1 cellular context compared by ENCODE assay signal in the genomic region with DNA sequence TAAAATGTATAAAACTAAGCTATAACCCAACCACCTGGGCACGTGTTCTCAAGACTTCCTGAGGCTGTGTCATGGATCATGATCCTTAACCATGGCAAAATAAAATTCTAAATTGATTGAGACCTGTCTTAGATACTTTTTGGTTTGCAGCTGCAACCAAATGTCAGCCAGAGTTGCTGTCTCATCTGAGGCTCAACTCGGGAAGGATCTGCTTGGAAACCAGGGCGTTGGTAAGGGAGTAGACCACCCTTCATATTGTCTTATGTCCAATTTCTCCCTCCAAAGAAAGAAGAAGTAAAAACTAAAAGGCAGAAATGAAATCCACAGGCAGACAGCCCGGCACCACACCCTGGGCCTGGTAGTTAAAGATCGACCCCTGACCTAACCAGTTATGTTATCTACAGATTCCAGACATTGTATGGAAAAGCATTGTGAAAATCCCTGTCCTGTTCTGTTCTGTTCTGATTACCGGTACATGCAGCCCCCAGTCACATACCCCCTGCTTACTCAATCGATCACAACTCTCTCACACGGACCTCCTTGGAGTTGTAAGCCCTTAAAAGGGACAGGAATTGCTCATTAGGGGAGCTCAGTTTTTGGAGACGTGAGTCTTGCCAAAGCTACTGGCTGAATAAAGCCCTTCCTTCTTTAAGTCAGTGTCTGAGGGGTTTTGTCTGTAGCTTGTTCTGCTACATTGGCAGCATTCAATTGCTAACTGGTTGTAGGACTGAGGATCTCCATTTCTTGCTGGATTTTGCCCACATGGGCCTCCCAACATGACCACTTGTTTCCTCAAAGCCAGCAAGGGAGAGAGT.
TF ChIP-seq lines count a peak whose summit lies in the region.

No MANE protein-coding gene starts in this region.

TF ChIP-seq in A549, 52 proteins besides CTCF, POLR2A, EP300 and RAD21:
- no peak for TF ChIP-seq HOXB5 (CRISPR knock-in tag; IDR thresholded peaks at IDR 0.05)
- no peak for TF ChIP-seq CEBPB (IDR thresholded peaks at IDR 0.05)
- no peak for TF ChIP-seq ZNF302 (CRISPR knock-in tag; IDR thresholded peaks at IDR 0.05)
- TF ChIP-seq RARB (CRISPR knock-in tag; IDR thresholded peaks at IDR 0.05), result no peak
- no peak for TF ChIP-seq ESRRA (IDR thresholded peaks at IDR 0.05; ENCODE audit: borderline replicate concordance, low read length)
- TF ChIP-seq CBX2 (IDR thresholded peaks at IDR 0.05; ENCODE audit: borderline replicate concordance, low read depth), result no peak
- no peak for TF ChIP-seq FOSL2 (IDR thresholded peaks at IDR 0.05)
- no peak for TF ChIP-seq FOSL2 (CRISPR knock-in tag; IDR thresholded peaks at IDR 0.05)
- no peak for TF ChIP-seq BHLHE40 (IDR thresholded peaks at IDR 0.05; ENCODE audit: low read depth, low read length)
- no peak for TF ChIP-seq E2F6 (IDR thresholded peaks at IDR 0.05; ENCODE audit: borderline replicate concordance, low read depth)
- no peak for TF ChIP-seq HES2 (IDR thresholded peaks at IDR 0.05)
